Comparison of ENCODE assay signal across 8 cellular contexts in genomic region chr15:90101969-90102890, GRCh38. TPM values are rescaled to one million over a fixed set of nuclear protein-coding genes. Genes with fewer than 3 reads are reported as not detected.
DNase-seq lines count a peak whose midpoint lies in the region; ATAC-seq and TF ChIP-seq lines count a peak whose summit lies in the region.

IDH2 (minus strand) TSS chr15:90102468; CDS start chr15:90102390, 78 bp downstream.

- no peak; the same call in 1 of the 2 replicates for TF ChIP-seq RAD21 in Ishikawa (IDR thresholded peaks at IDR 0.05; ENCODE audit: low read depth)
- peak; percentile 29 for TF ChIP-seq RAD21 in neural cell (conservative IDR thresholded peaks at IDR 0.05)

- peak within 1 kb of the TSS; percentile 99 for H3K27ac ChIP-seq in DOHH2 (ENCODE audit: low read depth, low read length)
- H3K27ac ChIP-seq in neural cell (ENCODE audit: low read length) = peak within 1 kb of the TSS; percentile 64

- H3K4me3 ChIP-seq in DOHH2 (ENCODE audit: low read length) (peak within 1 kb of the TSS; percentile 94), foreskin fibroblast (ENCODE audit: low read depth in 1 of 2, low read length in 2 of 2) (peak within 1 kb of the TSS; percentile 69 to 72), neural cell (ENCODE audit: low read length) (peak within 1 kb of the TSS; percentile 74)

- H3K36me3 ChIP-seq in DOHH2 (ENCODE audit: control insufficient read depth, low read length) = peaks cover 19% of the 10 kb centered on the region
- no peaks in the 10 kb centered on the region for H3K36me3 ChIP-seq in neural cell (ENCODE audit: insufficient read depth, low read length)

- DNase-seq in SHP77 treated with DMSO at 0.1 percent for 48 hours (lab: John Stamatoyannopoulos, UW) = peak; percentile 48
- DNase-seq in activated gamma-delta T cell treated with anti-CD3 and anti-CD28 coated beads, Interleukin-2, amount 50 U/mL, for 16 hours (ENCODE audit: low read depth) = peak; percentile 56
- DNase-seq in foreskin fibroblast = peak; percentile 80 to 93

- peak within 1 kb of the TSS; percentile 92 for H3K9ac ChIP-seq in neural cell (ENCODE audit: low read length)

- H3K4me1 ChIP-seq in DOHH2 (ENCODE audit: control insufficient read depth, low read length) = peaks cover 55% of the 10 kb centered on the region

- H3K79me2 ChIP-seq in DOHH2 (ENCODE audit: control insufficient read depth, low read length) (peaks cover 46% of the 10 kb centered on the region), neural cell (replicated peaks; ENCODE audit: insufficient read depth, low read length) (peaks cover 33% of the 10 kb centered on the region)

- H3K9me2 ChIP-seq in DOHH2 (replicated peaks; ENCODE audit: control insufficient read depth, low read length) (no peaks in the 10 kb centered on the region), neural cell (ENCODE audit: insufficient read depth, low read length) (no peaks in the 10 kb centered on the region)

- TF ChIP-seq EP300 in Ishikawa (IDR thresholded peaks at IDR 0.05; ENCODE audit: borderline replicate concordance) = no peak
- peak; percentile 50 for TF ChIP-seq EP300 in neural cell (conservative IDR thresholded peaks at IDR 0.05; ENCODE audit: poor library complexity, severe bottlenecking)

- H3F3A ChIP-seq in DOHH2 (ENCODE audit: control insufficient read depth, insufficient read depth) (peaks cover 19% of the 10 kb centered on the region), neural cell (ENCODE audit: insufficient read depth, low read length, poor library complexity, severe bottlenecking) (no peaks in the 10 kb centered on the region)

- TF ChIP-seq CTCF in DOHH2 (IDR thresholded peaks at IDR 0.05; ENCODE audit: low read depth, low read length, poor library complexity, severe bottlenecking) = no peak
- no peak for TF ChIP-seq CTCF in foreskin fibroblast (IDR thresholded peaks at IDR 0.05; ENCODE audit: low read depth, low read length)
- peak; percentile 23 for TF ChIP-seq CTCF in neural cell (IDR thresholded peaks at IDR 0.05; ENCODE audit: poor library complexity, severe bottlenecking)
- no peak for TF ChIP-seq CTCF in subcutaneous adipose tissue (IDR thresholded peaks at IDR 0.05; ENCODE audit: low read depth)

- H3K27me3 ChIP-seq in DOHH2 (ENCODE audit: control insufficient read depth, low read length) (no peaks in the 10 kb centered on the region), neural cell (ENCODE audit: insufficient read depth, low read depth, low read length) (no peaks in the 10 kb centered on the region)

- H3K9me3 ChIP-seq in DOHH2 (ENCODE audit: control insufficient read depth, insufficient read depth, low read length) (no peaks in the 10 kb centered on the region), neural cell (ENCODE audit: low read length) (no peaks in the 10 kb centered on the region)

- H4K20me1 ChIP-seq in DOHH2 (ENCODE audit: control insufficient read depth, insufficient read depth, low read depth, low read length) (no peaks in the 10 kb centered on the region), neural cell (ENCODE audit: insufficient read depth) (no peaks in the 10 kb centered on the region)

- H3K4me2 ChIP-seq in DOHH2 (ENCODE audit: low read length) (peak within 1 kb of the TSS; percentile 96), neural cell (ENCODE audit: low read length) (peak within 1 kb of the TSS; percentile 93)

- H2AFZ ChIP-seq in neural cell (ENCODE audit: low read depth, low read length) = peak within 1 kb of the TSS; percentile 52

- ATAC-seq in GM21529 (IDR thresholded peaks at IDR 0.05; ENCODE audit: unreplicated experiment) = peak; percentile 60

TF ChIP-seq in Ishikawa, 13 proteins besides CTCF, POLR2A, EP300 and RAD21 (continues in another document):
- no peak for TF ChIP-seq USF1 (IDR thresholded peaks at IDR 0.05)
- TF ChIP-seq MAX (IDR thresholded peaks at IDR 0.05) = peak; percentile 54; the same call in 1 of the 2 replicates
- no peak for TF ChIP-seq FOXM1 (IDR thresholded peaks at IDR 0.05; ENCODE audit: borderline replicate concordance, low read depth)
- TF ChIP-seq CEBPB (IDR thresholded peaks at IDR 0.05) = no peak
- TF ChIP-seq TEAD4 (IDR thresholded peaks at IDR 0.05) = no peak
- no peak for TF ChIP-seq NFIC (IDR thresholded peaks at IDR 0.05)
- TF ChIP-seq, protein P1, sequence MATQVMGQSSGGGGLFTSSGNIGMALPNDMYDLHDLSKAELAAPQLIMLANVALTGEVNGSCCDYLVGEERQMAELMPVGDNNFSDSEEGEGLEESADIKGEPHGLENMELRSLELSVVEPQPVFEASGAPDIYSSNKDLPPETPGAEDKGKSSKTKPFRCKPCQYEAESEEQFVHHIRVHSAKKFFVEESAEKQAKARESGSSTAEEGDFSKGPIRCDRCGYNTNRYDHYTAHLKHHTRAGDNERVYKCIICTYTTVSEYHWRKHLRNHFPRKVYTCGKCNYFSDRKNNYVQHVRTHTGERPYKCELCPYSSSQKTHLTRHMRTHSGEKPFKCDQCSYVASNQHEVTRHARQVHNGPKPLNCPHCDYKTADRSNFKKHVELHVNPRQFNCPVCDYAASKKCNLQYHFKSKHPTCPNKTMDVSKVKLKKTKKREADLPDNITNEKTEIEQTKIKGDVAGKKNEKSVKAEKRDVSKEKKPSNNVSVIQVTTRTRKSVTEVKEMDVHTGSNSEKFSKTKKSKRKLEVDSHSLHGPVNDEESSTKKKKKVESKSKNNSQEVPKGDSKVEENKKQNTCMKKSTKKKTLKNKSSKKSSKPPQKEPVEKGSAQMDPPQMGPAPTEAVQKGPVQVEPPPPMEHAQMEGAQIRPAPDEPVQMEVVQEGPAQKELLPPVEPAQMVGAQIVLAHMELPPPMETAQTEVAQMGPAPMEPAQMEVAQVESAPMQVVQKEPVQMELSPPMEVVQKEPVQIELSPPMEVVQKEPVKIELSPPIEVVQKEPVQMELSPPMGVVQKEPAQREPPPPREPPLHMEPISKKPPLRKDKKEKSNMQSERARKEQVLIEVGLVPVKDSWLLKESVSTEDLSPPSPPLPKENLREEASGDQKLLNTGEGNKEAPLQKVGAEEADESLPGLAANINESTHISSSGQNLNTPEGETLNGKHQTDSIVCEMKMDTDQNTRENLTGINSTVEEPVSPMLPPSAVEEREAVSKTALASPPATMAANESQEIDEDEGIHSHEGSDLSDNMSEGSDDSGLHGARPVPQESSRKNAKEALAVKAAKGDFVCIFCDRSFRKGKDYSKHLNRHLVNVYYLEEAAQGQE (IDR thresholded peaks at IDR 0.05; ENCODE audit: low read depth) = peak; percentile 16; the same call in 1 of the 2 replicates

TF ChIP-seq in neural cell, 6 proteins besides CTCF, POLR2A, EP300 and RAD21:
- no peak for TF ChIP-seq EZH2 (IDR thresholded peaks at IDR 0.05; ENCODE audit: borderline replicate concordance, insufficient read depth, low read length, poor library complexity, severe bottlenecking)
- no peak for TF ChIP-seq TAF1 (IDR thresholded peaks at IDR 0.05; ENCODE audit: low read depth)
- TF ChIP-seq, protein P1 (IDR thresholded peaks at IDR 0.05; ENCODE audit: borderline replicate concordance) = peak; percentile 26
- TF ChIP-seq SMC3 (conservative IDR thresholded peaks at IDR 0.05; ENCODE audit: poor library complexity) = peak; percentile 52
- TF ChIP-seq MXI1 (conservative IDR thresholded peaks at IDR 0.05; ENCODE audit: poor library complexity, severe bottlenecking) = peak; percentile 72
- peak; percentile 94 for TF ChIP-seq POLR2AphosphoS5 (IDR thresholded peaks at IDR 0.05)

RNA-seq across cellular contexts. Expression of gene IDH2, which starts in this region (rescaled TPM):
- 84.7 and 102 TPM in 2 replicates for polyA plus RNA-seq in neural cell
- polyA minus RNA-seq in neural cell = 100 and 103 TPM in 2 replicates
- 10 to 100 TPM; 17.6 to 69.9 (median 26.8) TPM for total RNA-seq in subcutaneous adipose tissue

Comparison
In these comparisons a context has a peak if more than half of its experiments do, and no peak if none do; other contexts are left out.
1. Peak in every context shown above with its lines: DNase-seq, ATAC-seq, H3K4me3 ChIP-seq and H3K27ac ChIP-seq.